In the genomic region with DNA sequence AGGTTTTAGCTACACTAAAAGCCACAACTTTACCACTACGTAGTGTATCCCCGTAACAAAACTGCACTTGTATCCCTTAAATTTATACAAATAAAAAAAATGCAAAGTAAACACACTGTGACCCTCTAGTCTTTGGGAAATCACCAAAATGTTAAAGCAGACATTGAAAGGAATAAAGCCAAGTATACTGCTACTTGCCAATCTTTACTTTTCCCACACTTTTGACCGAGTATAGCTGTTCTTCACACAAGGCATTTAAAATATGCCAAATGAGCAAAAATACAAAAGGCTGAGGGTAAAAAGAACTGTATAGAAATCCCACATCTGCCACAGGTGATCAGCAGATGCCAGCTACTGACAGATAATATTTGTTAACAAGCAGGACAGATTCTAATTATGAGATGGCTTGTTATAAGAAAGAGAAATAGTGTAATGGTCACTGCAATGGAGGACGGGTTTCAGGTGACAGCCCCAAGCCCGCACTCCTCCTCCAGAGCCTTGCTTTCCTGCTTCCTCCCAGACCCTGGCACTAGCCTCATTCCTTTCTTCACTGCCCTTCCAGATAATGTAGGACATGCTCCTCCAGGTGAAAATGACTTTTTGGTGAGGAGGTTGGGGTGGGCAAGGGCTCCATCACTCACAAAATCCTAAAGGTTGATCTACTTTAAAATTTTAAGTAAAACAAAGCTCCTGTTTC, we compare ENCODE assay signal across 28 cellular contexts. TPM values are rescaled to one million over a fixed set of nuclear protein-coding genes. Genes with fewer than 3 reads are reported as not detected.
"Had no signal": no experiment of that assay in that cellular context is flagged by ENCODE, and none has a peak within 500 bp of the region (broad histone marks: within the 10 kb centered on the region; RNA-seq: fewer than 3 reads in every experiment).

No MANE protein-coding gene starts in this region.

- H3K4me1 ChIP-seq: Peyer's patch, SJSA1 had no signal

- H3K27ac ChIP-seq: Peyer's patch, RWPE1, SJSA1 had no signal

- H3K27me3 ChIP-seq: Peyer's patch, SJSA1 had no signal

- H3K27me3 Mint-ChIP-seq: activated B cell treated with CpG ODN at 0.5 μM for 24 hours; activated CD4-positive, alpha-beta T cell treated with anti-CD3 and anti-CD28 coated beads, Interleukin-2, amount 10 ng/mL, durations not matched to agents 24 days and 14 days; activated naive CD8-positive, alpha-beta T cell; central memory CD8-positive, alpha-beta T cell had no signal

- ATAC-seq: activated T-cell treated with anti-CD3 and anti-CD28 coated beads, Interleukin-2, amount 50 U/mL, for 4 hours; SK-N-SH treated with all-trans-retinoic acid at 6 μM for 48 hours had no signal

- H3K9me3 Mint-ChIP-seq: activated CD4-positive, alpha-beta T cell treated with anti-CD3 and anti-CD28 coated beads, Interleukin-2, amount 10 ng/mL, durations not matched to agents 24 days and 14 days; activated naive CD4-positive, alpha-beta T cell treated with anti-CD3 and anti-CD28 coated beads for 36 hours; activated T-cell treated with anti-CD3 and anti-CD28 coated beads, Interleukin-2, amount 50 U/mL, for 4 hours; T-helper 1 cell treated with Interleukin-12 subunit alpha and Interleukin-12 subunit beta and Interleukin-4 antibody, amounts not matched to agents 30 μg/mL and 1 μg/mL, for 36 hours had no signal

- H3K9me3 ChIP-seq: Peyer's patch, SJSA1 had no signal

- H3K4me3 ChIP-seq: Peyer's patch, SJSA1 had no signal

- DNase-seq: activated B cell treated with CpG ODN at 0.5 μM for 24 hours; activated CD4-positive, alpha-beta T cell treated with anti-CD3 and anti-CD28 coated beads for 1 hour; activated CD4-positive, alpha-beta T cell treated with anti-CD3 and anti-CD28 coated beads, Interleukin-2, amount 10 ng/mL, durations not matched to agents 24 days and 14 days; activated CD4-positive, alpha-beta T cell treated with anti-CD3 and anti-CD28 coated beads, Interleukin-2, amount 50 U/mL, for 48 hours; activated CD8-positive, alpha-beta memory T cell treated with anti-CD3 and anti-CD28 coated beads for 24 hours; activated gamma-delta T cell; activated naive CD4-positive, alpha-beta T cell treated with anti-CD3 and anti-CD28 coated beads for 36 hours; activated T-cell treated with anti-CD3 and anti-CD28 coated beads, Interleukin-2, amount 50 U/mL, for 4 hours; amygdala; Kasumi-1; KBM-7; NCI-H1048; NCI-H146; NCI-H187 treated with DMSO at 0.1 percent for 48 hours; NCI-H2081 treated with DMSO at 0.1 percent for 48 hours; NCI-H446 treated with DMSO at 0.1 percent for 48 hours; NCI-H524 treated with DMSO at 0.1 percent for 48 hours; NCI-H748 treated with DMSO at 0.1 percent for 48 hours; OCI-M1; Peyer's patch; Right ventricle myocardium superior had no signal

- H3K4me1 Mint-ChIP-seq: activated B cell treated with CpG ODN at 0.5 μM for 24 hours; activated CD4-positive, alpha-beta T cell treated with anti-CD3 and anti-CD28 coated beads, Interleukin-2, amount 10 ng/mL, durations not matched to agents 24 days and 14 days; brain; central memory CD8-positive, alpha-beta T cell had no signal

- H3K36me3 ChIP-seq: Peyer's patch, SJSA1 had no signal

- H3K36me3 Mint-ChIP-seq: activated naive CD8-positive, alpha-beta T cell; brain had no signal

- H3K4me3 Mint-ChIP-seq: activated B cell treated with CpG ODN at 0.5 μM for 24 hours; activated CD4-positive, alpha-beta T cell treated with anti-CD3 and anti-CD28 coated beads, Interleukin-2, amount 10 ng/mL, durations not matched to agents 24 days and 14 days; activated naive CD4-positive, alpha-beta T cell treated with anti-CD3 and anti-CD28 coated beads for 36 hours; activated naive CD8-positive, alpha-beta T cell; activated T-cell treated with anti-CD3 and anti-CD28 coated beads, Interleukin-2, amount 50 U/mL, for 4 hours; brain; central memory CD8-positive, alpha-beta T cell; T-helper 1 cell treated with Interleukin-12 subunit alpha and Interleukin-12 subunit beta and Interleukin-4 antibody, amounts not matched to agents 30 μg/mL and 1 μg/mL, for 36 hours had no signal

- H3K27ac Mint-ChIP-seq: activated B cell treated with CpG ODN at 0.5 μM for 24 hours; activated CD4-positive, alpha-beta T cell treated with anti-CD3 and anti-CD28 coated beads, Interleukin-2, amount 10 ng/mL, durations not matched to agents 24 days and 14 days; activated naive CD4-positive, alpha-beta T cell treated with anti-CD3 and anti-CD28 coated beads for 36 hours; activated naive CD8-positive, alpha-beta T cell; brain; T-helper 1 cell treated with Interleukin-12 subunit alpha and Interleukin-12 subunit beta and Interleukin-4 antibody, amounts not matched to agents 30 μg/mL and 1 μg/mL, for 36 hours had no signal

RNA-seq across cellular contexts. Expression of a gene that starts 18.1 kb away (rescaled TPM):
- total RNA-seq: activated B cell treated with CpG ODN at 0.5 μM for 24 hours; activated CD4-positive, alpha-beta T cell treated with anti-CD3 and anti-CD28 coated beads, Interleukin-2, amount 10 ng/mL, durations not matched to agents 24 days and 14 days; activated naive CD4-positive, alpha-beta T cell treated with anti-CD3 and anti-CD28 coated beads for 36 hours; activated T-cell treated with anti-CD3 and anti-CD28 coated beads, Interleukin-2, amount 50 U/mL, for 4 hours had no signal
